Comparison of ENCODE assay signal across 7 cellular contexts in the genomic region with DNA sequence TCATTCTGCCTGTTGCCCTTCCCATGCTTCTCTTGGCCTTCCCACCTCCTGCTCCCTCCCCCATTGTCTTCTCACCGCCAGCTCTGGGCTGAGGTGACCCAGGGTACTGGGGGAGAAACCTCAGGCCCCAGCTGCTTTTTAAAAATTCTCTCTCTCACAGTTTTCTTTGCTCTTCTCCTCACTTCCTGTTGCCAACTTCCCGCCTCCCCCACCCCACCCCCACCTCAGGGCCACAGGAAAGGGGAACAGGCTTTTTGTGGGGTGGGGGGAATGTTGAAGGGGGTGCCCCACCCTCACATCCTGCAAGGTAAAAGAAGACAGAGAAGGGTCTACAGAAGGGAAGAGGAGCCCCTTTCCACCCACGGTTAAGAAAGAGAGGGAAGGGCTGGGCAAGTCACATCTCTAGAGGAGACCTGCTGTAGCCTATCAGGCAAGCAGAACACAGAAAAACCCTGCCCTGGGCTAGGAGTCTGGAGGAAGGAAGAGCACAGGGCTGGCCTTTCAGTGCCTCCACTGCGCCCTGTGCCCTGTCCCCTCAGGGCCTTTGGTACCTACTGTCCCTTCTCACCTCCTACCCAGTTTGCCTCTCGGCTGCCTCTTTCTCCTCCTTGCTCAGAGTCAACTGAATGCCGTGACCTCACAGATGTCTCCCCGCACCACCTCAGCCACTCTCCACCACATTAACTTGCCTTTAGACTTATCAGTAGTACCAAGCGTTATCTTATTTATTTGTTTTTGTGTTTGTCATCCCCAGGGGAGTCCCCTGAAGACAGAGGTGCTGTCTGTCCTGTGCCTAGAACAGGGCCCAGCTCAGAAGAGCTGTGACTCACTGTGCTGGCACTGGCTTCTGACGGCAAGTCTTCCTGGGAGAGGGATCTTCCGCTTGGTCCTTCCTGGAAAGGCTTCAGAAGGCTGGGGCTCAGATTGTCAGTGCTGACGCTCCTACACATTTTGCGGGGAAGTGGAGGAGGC. TPM values are rescaled to one million over a fixed set of nuclear protein-coding genes. Genes with fewer than 3 reads are reported as not detected.
DNase-seq lines count a peak whose midpoint lies in the region; ATAC-seq and TF ChIP-seq lines count a peak whose summit lies in the region.

No MANE protein-coding gene starts in this region.

- H4K20me1 ChIP-seq in Loucy (ENCODE audit: insufficient read depth, low read length, poor library complexity, severe bottlenecking) = peaks cover 3% of the 10 kb centered on the region

- peaks cover 32 to 38% (median 36%) of the 10 kb centered on the region in 3 donors for H3K36me3 Mint-ChIP-seq in immature natural killer cell

- peak overlapping the region; percentile 90 for H3K4me2 ChIP-seq in Loucy (ENCODE audit: low read depth, low read length, poor library complexity, severe bottlenecking)

- ATAC-seq in GM19395 (IDR thresholded peaks at IDR 0.05; ENCODE audit: unreplicated experiment) = peak; percentile 55

- H3K4me1 ChIP-seq in Loucy (ENCODE audit: insufficient read depth, low read length, poor library complexity, severe bottlenecking) (peaks cover 64% of the 10 kb centered on the region), tibial nerve (peaks cover 0 to 17% (median 14%) of the 10 kb centered on the region in 4 donors)

- no peak for TF ChIP-seq EP300 in tibial nerve (IDR thresholded peaks at IDR 0.05)

- H3K9me2 ChIP-seq in Loucy (replicated peaks; ENCODE audit: low read depth, low read length) = no peaks in the 10 kb centered on the region

- peak overlapping the region; percentile 99 to 100 (median 100) for H3K27ac Mint-ChIP-seq in immature natural killer cell

- peaks cover 41 to 57% (median 53%) of the 10 kb centered on the region in 3 donors for H3K27me3 Mint-ChIP-seq in immature natural killer cell (ENCODE audit: low read depth in 3 of 3)

- peak; percentile 66 to 69 for DNase-seq in activated T-cell treated with anti-CD3 and anti-CD28 coated beads, Interleukin-2, amount 50 U/mL, for 48 hours
- DNase-seq in immature natural killer cell = peak; percentile 69 to 77 (median 73)
- DNase-seq in tibial nerve (ENCODE audit: low spot score in 2 of 2) = no peak
- no peak for DNase-seq in SW480 (ENCODE audit: low spot score)
- DNase-seq in NCI-H526 (lab: John Stamatoyannopoulos, UW) = no peak

- TF ChIP-seq CTCF in Loucy (conservative IDR thresholded peaks at IDR 0.05; ENCODE audit: low read length) (no peak), tibial nerve (IDR thresholded peaks at IDR 0.05) (no peak)

- no peaks in the 10 kb centered on the region for H3K9me3 Mint-ChIP-seq in immature natural killer cell

- no peak for TF ChIP-seq POLR2A in tibial nerve (IDR thresholded peaks at IDR 0.05)

- peaks cover 8% of the 10 kb centered on the region; the same call in 1 of the 2 replicates for H3F3A ChIP-seq in Loucy (ENCODE audit: low read depth)

- WGBS in tibial nerve, 2 donors = 54 to 59% methylated on average over 11 to 12 of the region's 12 CpGs

- no peaks in the 10 kb centered on the region for H3K9me3 ChIP-seq in Loucy (ENCODE audit: insufficient read depth, low read depth, low read length)
- H3K9me3 ChIP-seq in tibial nerve = no peaks in the 10 kb centered on the region

- H3K27me3 ChIP-seq in Loucy (ENCODE audit: insufficient read depth, low read length, poor library complexity, severe bottlenecking) (no peaks in the 10 kb centered on the region), tibial nerve (peaks cover 3 to 55% of the 10 kb centered on the region in 2 donors)

- H3K36me3 ChIP-seq in Loucy (ENCODE audit: insufficient read depth, low read length) (peaks cover 7% of the 10 kb centered on the region; the same call in 1 of the 2 replicates), tibial nerve (no peaks in the 10 kb centered on the region)

- H2AFZ ChIP-seq in Loucy (ENCODE audit: low read length) = no peak overlapping the region; the same call in 1 of the 2 replicates

- peak overlapping the region in 3 of 4 donors; percentile 50 to 85 (median 63) for H3K27ac ChIP-seq in tibial nerve

- H3K4me1 Mint-ChIP-seq in immature natural killer cell = peaks cover 83% of the 10 kb centered on the region in 2 donors

- H3K9ac ChIP-seq in Loucy (ENCODE audit: low read depth, low read length, poor library complexity, severe bottlenecking) = peak overlapping the region; percentile 86

- peaks cover 54% of the 10 kb centered on the region for H3K79me2 ChIP-seq in Loucy (ENCODE audit: insufficient read depth, low read length)

- peak overlapping the region; percentile 79 for H3K4me3 ChIP-seq in Loucy (ENCODE audit: low read length, poor library complexity, severe bottlenecking)
- H3K4me3 ChIP-seq in tibial nerve = peak overlapping the region; percentile 2 to 51 (median 26)

- H3K4me3 Mint-ChIP-seq in immature natural killer cell = peak overlapping the region; percentile 90 to 97 (median 95)

RNA-seq across cellular contexts. Expression of a gene that starts 1.7 kb away (rescaled TPM):
- 100 to 1,000 TPM; 148 to 294 (median 163) TPM for polyA plus RNA-seq in immature natural killer cell
- total RNA-seq in tibial nerve = 10 to 100 TPM in 2 of 4 donors, 1 to 10 TPM in 2; 5.2 to 40.5 (median 11.6) TPM

RNA-seq across cellular contexts. Expression of a gene that starts 9.9 kb away (rescaled TPM):
- 100 to 1,000 TPM; 100 to 158 (median 114) TPM for polyA plus RNA-seq in immature natural killer cell
- total RNA-seq in tibial nerve = 100 to 1,000 TPM in 1 of 4 donors, 10 to 100 TPM in 3; 53.5 to 101 (median 74.2) TPM

RNA-seq across cellular contexts. Expression of a gene that starts 18.4 kb away (rescaled TPM):
- polyA plus RNA-seq in immature natural killer cell = under 1 TPM in 2 of 3 donors, not detected in 1; 0.33 to 0.40 TPM
- total RNA-seq in tibial nerve = 10 to 100 TPM; 16.2 to 61.0 (median 38.7) TPM

RNA-seq across cellular contexts. Expression of a gene that starts 22.9 kb away (rescaled TPM):
- not detected for polyA plus RNA-seq in immature natural killer cell
- not detected for total RNA-seq in tibial nerve

RNA-seq across cellular contexts. Expression of a gene that starts 42.3 kb away (rescaled TPM):
- 10 to 100 TPM; 22.8 to 38.8 (median 29.4) TPM for polyA plus RNA-seq in immature natural killer cell
- 10 to 100 TPM; 35.2 to 49.2 (median 42.1) TPM for total RNA-seq in tibial nerve

Comparison
In these comparisons a context has a peak if more than half of its experiments do, and no peak if none do; other contexts are left out.
1. DNase-seq: peak in activated T-cell treated with anti-CD3 and anti-CD28 coated beads, Interleukin-2, amount 50 U/mL, for 48 hours (2 of 2) and immature natural killer cell (3 of 3); none in tibial nerve (0 of 2), SW480 (single experiment) and NCI-H526 (0 of 2).